In the genomic region with DNA sequence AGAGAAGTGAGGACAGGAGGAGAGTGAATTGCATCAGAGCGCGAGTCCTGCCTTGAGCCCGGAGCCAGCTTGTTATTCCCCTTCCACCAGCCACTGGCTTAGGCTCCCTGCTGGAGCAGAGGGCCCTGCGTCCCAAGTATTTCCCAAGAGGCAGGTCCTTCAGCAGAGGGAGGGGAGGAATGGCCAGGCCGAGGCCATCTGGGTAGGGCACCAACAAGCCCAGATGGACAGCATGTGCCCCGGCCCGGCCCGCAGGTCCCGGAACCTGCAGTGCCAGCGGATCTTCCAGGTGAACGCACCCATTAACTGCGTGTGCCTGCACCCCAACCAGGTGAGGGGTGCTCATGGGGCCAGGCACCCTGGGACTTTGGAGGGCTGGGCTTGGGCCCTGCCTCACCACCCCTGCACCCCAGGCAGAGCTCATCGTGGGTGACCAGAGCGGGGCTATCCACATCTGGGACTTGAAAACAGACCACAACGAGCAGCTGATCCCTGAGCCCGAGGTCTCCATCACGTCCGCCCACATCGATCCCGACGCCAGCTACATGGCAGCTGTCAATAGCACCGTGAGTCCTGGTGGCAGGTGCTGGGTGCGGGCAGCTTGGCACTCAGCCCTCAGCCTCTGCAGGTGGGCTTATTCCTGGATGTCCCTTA, we compare ENCODE assay signal across 8 cellular contexts. TPM values are rescaled to one million over a fixed set of nuclear protein-coding genes. Genes with fewer than 3 reads are reported as not detected.
DNase-seq lines count a peak whose midpoint lies in the region; ATAC-seq and TF ChIP-seq lines count a peak whose summit lies in the region.

No MANE protein-coding gene starts in this region.

- no peaks in the 10 kb centered on the region; the same call in 1 of the 2 replicates for H3K4me1 ChIP-seq in H9 (ENCODE audit: insufficient read depth, low read length)
- H3K4me1 ChIP-seq in mesendoderm (ENCODE audit: control insufficient read depth, low read depth, low read length): no peaks in the 10 kb centered on the region

- ATAC-seq in GM18873 (IDR thresholded peaks at IDR 0.05; ENCODE audit: low FRiP score, unreplicated experiment): no peak

- DNase-seq in CD1c-positive myeloid dendritic cell (ENCODE audit: extremely low spot score) (peak; percentile 25), H9 (no peak), WERI-Rb-1 (no peak), mesendoderm (peak; percentile 39), caudate nucleus (lab: John Stamatoyannopoulos, UW) (no peak), amniotic stem cell (lab: John Stamatoyannopoulos, UW) (no peak), Ammon's horn (ENCODE audit: low spot score) (no peak)

- no peak overlapping the region for H3K4ac ChIP-seq in H9 (ENCODE audit: low read depth, low read length)
- H3K4ac ChIP-seq in mesendoderm (ENCODE audit: low read depth, low read length): no peak overlapping the region

- no peak overlapping the region for H3K18ac ChIP-seq in H9 (ENCODE audit: insufficient read length, low read depth, low read length)
- no peak overlapping the region for H3K18ac ChIP-seq in mesendoderm (ENCODE audit: low read length)

- H3K23ac ChIP-seq in H9 (ENCODE audit: insufficient read length, low read depth, low read length) (no peak overlapping the region), mesendoderm (ENCODE audit: low read length) (no peak overlapping the region)

- peak overlapping the region; percentile 76 to 84 for H3K4me3 Mint-ChIP-seq in H9

- H3K56ac ChIP-seq in H9 (ENCODE audit: insufficient read length, low read depth, low read length): no peak overlapping the region
- no peak overlapping the region for H3K56ac ChIP-seq in mesendoderm (ENCODE audit: low read length)

- no peak overlapping the region for H4K91ac ChIP-seq in H9 (ENCODE audit: insufficient read length, low read depth, low read length)

- H3K23me2 ChIP-seq in H9 (ENCODE audit: insufficient read length, low read depth, low read length, poor library complexity, severe bottlenecking): peaks cover 12% of the 10 kb centered on the region

- no peak overlapping the region for H3T11ph ChIP-seq in H9 (ENCODE audit: low read length)

- no CpG with 5 or more reads among the region's 23 CpGs for WGBS in H9 (ENCODE audit: extremely low coverage, insufficient read length, low lambda C conversion rate)
- no CpG with 5 or more reads among the region's 23 CpGs for WGBS in mesendoderm (ENCODE audit: extremely low coverage, insufficient coverage, low lambda C conversion rate)

- H2BK5ac ChIP-seq in H9 (ENCODE audit: insufficient read length, low read length): no peak overlapping the region
- no peak overlapping the region for H2BK5ac ChIP-seq in mesendoderm (ENCODE audit: low read length)

- no peak overlapping the region for H3K27ac Mint-ChIP-seq in H9

- H3K36me3 ChIP-seq in WERI-Rb-1 (peaks cover 50% of the 10 kb centered on the region), mesendoderm (ENCODE audit: control insufficient read depth, insufficient read depth, low read length) (peaks cover 3% of the 10 kb centered on the region)

- H2BK120ac ChIP-seq in H9 (ENCODE audit: low read depth, low read length, poor library complexity, severe bottlenecking): no peak overlapping the region
- no peak overlapping the region for H2BK120ac ChIP-seq in mesendoderm (ENCODE audit: low read depth, low read length)

- no peak overlapping the region; the same call in 1 of the 2 replicates for H3K14ac ChIP-seq in H9 (ENCODE audit: insufficient read depth, low read length)

- H2BK12ac ChIP-seq in H9 (ENCODE audit: insufficient read length, low read depth, low read length): no peak overlapping the region

- H3K79me2 ChIP-seq in H9 (ENCODE audit: insufficient read depth, low read length) (no peaks in the 10 kb centered on the region), mesendoderm (ENCODE audit: control insufficient read depth, insufficient read depth, low read length) (no peaks in the 10 kb centered on the region)

- H3K9me3 Mint-ChIP-seq in H9: peaks cover 0 to 9% of the 10 kb centered on the region in 2 experiments; a peak in 1 of 5 replicates

- H3K9me3 ChIP-seq in H9 (ENCODE audit: control insufficient read depth, low read depth, low read length) (no peaks in the 10 kb centered on the region), WERI-Rb-1 (ENCODE audit: severe bottlenecking) (no peaks in the 10 kb centered on the region)

- no peak overlapping the region for H2BK20ac ChIP-seq in H9 (ENCODE audit: low read depth, low read length, poor library complexity, severe bottlenecking)

- H4K5ac ChIP-seq in H9 (ENCODE audit: insufficient read length, low read depth, low read length) (no peak overlapping the region), mesendoderm (ENCODE audit: low read length) (no peak overlapping the region)

- no peak overlapping the region for H2AFZ ChIP-seq in H9 (ENCODE audit: low read length)

- H4K8ac ChIP-seq in H9 (replicated peaks; ENCODE audit: insufficient read length, low read depth, low read length) (no peak overlapping the region), mesendoderm (ENCODE audit: low read depth, low read length) (no peak overlapping the region)

- H3K27ac ChIP-seq in H9 (ENCODE audit: insufficient read length, low read depth, low read length) (no peak overlapping the region), WERI-Rb-1 (peak overlapping the region; percentile 99), mesendoderm (ENCODE audit: low read depth, low read length) (no peak overlapping the region), caudate nucleus (ENCODE audit: low read depth, low read length) (no peak overlapping the region)

- H3K79me1 ChIP-seq in H9 (ENCODE audit: insufficient read depth, low read depth, low read length, poor library complexity, severe bottlenecking): no peaks in the 10 kb centered on the region
- peaks cover 3% of the 10 kb centered on the region for H3K79me1 ChIP-seq in mesendoderm (ENCODE audit: low read length)

- H2AK5ac ChIP-seq in H9 (ENCODE audit: insufficient read length, low read length): no peak overlapping the region
- no peak overlapping the region for H2AK5ac ChIP-seq in mesendoderm (ENCODE audit: low read length)

- no peak overlapping the region for H3K9ac ChIP-seq in H9 (ENCODE audit: extremely low read depth, insufficient read length, low read length)
- no peak overlapping the region for H3K9ac ChIP-seq in mesendoderm (ENCODE audit: low read length)

- H2BK15ac ChIP-seq in H9 (ENCODE audit: low read depth, low read length) (no peak overlapping the region; the same call in 1 of the 2 replicates), mesendoderm (replicated peaks; ENCODE audit: low read depth) (no peak overlapping the region)

- H3K36me3 Mint-ChIP-seq in H9 (ENCODE audit: insufficient read depth in 1 of 3, low read depth in 3 of 3): peaks cover 7 to 32% (median 31%) of the 10 kb centered on the region in 3 experiments; a peak in 6 of 7 replicates

- no peaks in the 10 kb centered on the region for H3K27me3 ChIP-seq in H9 (ENCODE audit: insufficient read depth, low read length)
- H3K27me3 ChIP-seq in WERI-Rb-1 (ENCODE audit: insufficient read depth, low read depth, severe bottlenecking): no peaks in the 10 kb centered on the region
- H3K27me3 ChIP-seq in mesendoderm (ENCODE audit: insufficient read depth, low read length, poor library complexity): no peaks in the 10 kb centered on the region

- H4K20me1 ChIP-seq in H9 (ENCODE audit: control insufficient read depth, insufficient read depth, insufficient read length): no peaks in the 10 kb centered on the region

- H3K4me2 ChIP-seq in H9 (ENCODE audit: insufficient read depth, insufficient read length, low read length) (no peak overlapping the region), mesendoderm (ENCODE audit: low read length) (no peak overlapping the region)

- H3K27me3 Mint-ChIP-seq in H9 (ENCODE audit: low read depth): peaks cover 16% of the 10 kb centered on the region

- H3K4me3 ChIP-seq in WERI-Rb-1 (ENCODE audit: low read depth, low read length) (no peak overlapping the region), mesendoderm (ENCODE audit: low read length) (no peak overlapping the region)

- peaks cover 8 to 9% of the 10 kb centered on the region in 2 experiments for H3K4me1 Mint-ChIP-seq in H9

- TF ChIP-seq CTCF in H9 (conservative IDR thresholded peaks at IDR 0.05) (no peak), WERI-Rb-1 (IDR thresholded peaks at IDR 0.05; ENCODE audit: low read depth, low read length) (no peak)

RNA-seq across cellular contexts. Expression of a gene that starts 1.7 kb away (rescaled TPM):
- total RNA-seq in H9 (2021): 74.5 and 75.9 TPM in 2 replicates
- 48.7 TPM for polyA plus RNA-seq in mesendoderm (2013, experiment 1 of 2)
- 49.1 TPM for polyA plus RNA-seq in mesendoderm (2013, experiment 2 of 2)

RNA-seq across cellular contexts. Expression of a gene that starts 3.8 kb away (rescaled TPM):
- total RNA-seq in H9 (2021): 10.8 and 11.9 TPM in 2 replicates
- 1.5 TPM for polyA plus RNA-seq in mesendoderm (2013, experiment 1 of 2)
- polyA plus RNA-seq in mesendoderm (2013, experiment 2 of 2): 1.9 TPM

RNA-seq across cellular contexts. Expression of a gene that starts 7.7 kb away (rescaled TPM):
- total RNA-seq in H9 (2021): 37.4 and 38.3 TPM in 2 replicates
- polyA plus RNA-seq in mesendoderm (2013, experiment 1 of 2): 32.9 TPM
- polyA plus RNA-seq in mesendoderm (2013, experiment 2 of 2): 32.1 TPM

RNA-seq across cellular contexts. Expression of a gene that starts 10.5 kb away (rescaled TPM):
- total RNA-seq in H9 (2021): 7.9 and 9.3 TPM in 2 replicates
- 0.24 TPM for polyA plus RNA-seq in mesendoderm (2013, experiment 1 of 2)
- 1.1 TPM for polyA plus RNA-seq in mesendoderm (2013, experiment 2 of 2)

RNA-seq across cellular contexts. Expression of a gene that starts 16.5 kb away (rescaled TPM):
- total RNA-seq in H9 (2021): 35.9 and 37.6 TPM in 2 replicates
- 11.7 TPM for polyA plus RNA-seq in mesendoderm (2013, experiment 1 of 2)
- polyA plus RNA-seq in mesendoderm (2013, experiment 2 of 2): 12.2 TPM

Comparison
In these comparisons a context has a peak if more than half of its experiments do, and no peak if none do; other contexts are left out.
1. DNase-seq: peak in CD1c-positive myeloid dendritic cell (single experiment) and mesendoderm (single experiment); none in H9 (single experiment), WERI-Rb-1 (single experiment), caudate nucleus (0 of 61), amniotic stem cell (single experiment) and Ammon's horn (single experiment).